In genomic region chr5:176768174-176768970, GRCh38 we compare ENCODE assay signal across 16 cellular contexts. TPM values are rescaled to one million over a fixed set of nuclear protein-coding genes. Genes with fewer than 3 reads are reported as not detected.
DNase-seq lines count a peak whose midpoint lies in the region; ATAC-seq and TF ChIP-seq lines count a peak whose summit lies in the region.
"Had no signal": no experiment of that assay in that cellular context is flagged by ENCODE, and none has a peak within 500 bp of the region (broad histone marks: within the 10 kb centered on the region; RNA-seq: fewer than 3 reads in every experiment).

No MANE protein-coding gene starts in this region.

- no peaks in the 10 kb centered on the region for H3K27me3 ChIP-seq in Peyer's patch

- H3K36me3 ChIP-seq in Peyer's patch, result no peaks in the 10 kb centered on the region

- H3K27me3 Mint-ChIP-seq in type B pancreatic cell, result peaks cover 45% of the 10 kb centered on the region

- TF ChIP-seq POLR2A in Peyer's patch (IDR thresholded peaks at IDR 0.05), result no peak

- no peak overlapping the region for H3K4me3 ChIP-seq in Peyer's patch
- no peak overlapping the region for H3K4me3 ChIP-seq in foreskin fibroblast (ENCODE audit: low read depth in 1 of 2, low read length in 2 of 2)

- no peak overlapping the region for H3K27ac ChIP-seq in Peyer's patch

- H3K4me1 Mint-ChIP-seq in type B pancreatic cell (ENCODE audit: unreplicated experiment), result no peaks in the 10 kb centered on the region

- ATAC-seq in left lobe of liver, result no peak
- ATAC-seq: HCT116, PC-3 had no signal

- H3K9me3 Mint-ChIP-seq in type B pancreatic cell, result peaks cover 13% of the 10 kb centered on the region

- no peaks in the 10 kb centered on the region for H3K9me3 ChIP-seq in Peyer's patch

- TF ChIP-seq CTCF in Peyer's patch (IDR thresholded peaks at IDR 0.05), result no peak
- TF ChIP-seq CTCF in type B pancreatic cell (conservative IDR thresholded peaks at IDR 0.05), result no peak
- no peak for TF ChIP-seq CTCF in foreskin fibroblast (IDR thresholded peaks at IDR 0.05; ENCODE audit: low read depth, low read length)

- no peaks in the 10 kb centered on the region for H3K4me1 ChIP-seq in Peyer's patch
- H3K4me1 ChIP-seq: Caco-2 had no signal

- H3K27ac Mint-ChIP-seq in type B pancreatic cell, result no peak overlapping the region

- H3K36me3 Mint-ChIP-seq in type B pancreatic cell, result no peaks in the 10 kb centered on the region

- peak; percentile 19 for DNase-seq in activated CD8-positive, alpha-beta memory T cell treated with anti-CD3 and anti-CD28 coated beads for 24 hours
- no peak for DNase-seq in activated CD8-positive, alpha-beta memory T cell treated with anti-CD3 and anti-CD28 coated beads, Interleukin-2, amount 50 U/mL, for 48 hours
- DNase-seq in Peyer's patch (peak in 2 of 3 donors; percentile 6 to 10), left lobe of liver (ENCODE audit: low spot score) (peak; percentile 21), type B pancreatic cell (ENCODE audit: extremely low spot score, unreplicated experiment) (peak; percentile 50), kidney glomerular epithelial cell (lab: John Stamatoyannopoulos, UW) (no peak), AG08396 (ENCODE audit: low spot score) (no peak), foreskin fibroblast (no peak)
- DNase-seq: Caco-2, DMS53, MV-4-11, NCI-H1436 treated with DMSO at 0.1 percent for 48 hours, NCI-H2081 treated with DMSO at 0.1 percent for 48 hours, NCI-H524 treated with DMSO at 0.1 percent for 48 hours, PC-3 had no signal

- no peak overlapping the region for H3K4me3 Mint-ChIP-seq in type B pancreatic cell

RNA-seq across cellular contexts. Expression of gene UNC5A, which starts 42.0 kb away (rescaled TPM):
- total RNA-seq in Peyer's patch, result under 1 TPM in 1 of 4 donors, not detected in 3; 0.18 TPM
- total RNA-seq in left lobe of liver, result not detected
- 1.4 and 1.7 TPM in 2 replicates for total RNA-seq in type B pancreatic cell (ENCODE audit: low replicate concordance)
- total RNA-seq: Caco-2 had no signal

Comparison
In these comparisons a context has a peak if more than half of its experiments do, and no peak if none do; other contexts are left out.
1. DNase-seq: peak in activated CD8-positive, alpha-beta memory T cell treated with anti-CD3 and anti-CD28 coated beads for 24 hours (single experiment), Peyer's patch (2 of 3), left lobe of liver (single experiment) and type B pancreatic cell (single experiment); none in activated CD8-positive, alpha-beta memory T cell treated with anti-CD3 and anti-CD28 coated beads, Interleukin-2, amount 50 U/mL, for 48 hours (single experiment), kidney glomerular epithelial cell (single experiment), AG08396 (single experiment) and foreskin fibroblast (0 of 2).